Comparison of ENCODE assay signal across 35 cellular contexts in the genomic region with DNA sequence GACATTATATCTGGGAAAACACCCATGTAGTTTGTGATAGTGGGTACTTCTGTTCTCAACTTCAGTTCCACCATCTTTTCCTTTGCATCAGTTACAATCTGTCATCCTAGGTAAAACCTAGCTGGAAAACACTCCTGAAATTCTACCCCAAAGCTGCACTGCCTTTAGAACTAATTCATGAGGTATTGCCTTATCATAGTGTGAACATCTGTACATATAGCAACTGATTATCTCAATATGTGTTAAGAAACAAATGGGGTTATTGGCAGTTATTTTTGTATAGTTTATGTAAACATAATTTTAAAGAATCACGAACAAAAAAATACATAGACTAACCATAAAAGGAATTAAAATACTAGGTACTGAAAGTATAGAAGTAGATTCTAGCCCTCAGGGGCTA.
"Had no signal": no experiment of that assay in that cellular context is flagged by ENCODE, and none has a peak within 500 bp of the region (broad histone marks: within the 10 kb centered on the region; RNA-seq: fewer than 3 reads in every experiment).

No MANE protein-coding gene starts in this region.

- H3K27me3 ChIP-seq: adrenal gland, body of pancreas, brain microvascular endothelial cell, breast epithelium had no signal

- DNase-seq: activated B cell treated with CpG ODN at 0.5 μM for 24 hours; activated CD4-positive, alpha-beta memory T cell treated with anti-CD3 and anti-CD28 coated beads for 36 hours; activated CD4-positive, alpha-beta T cell treated with anti-CD3 and anti-CD28 coated beads for 4 hours; activated CD4-positive, alpha-beta T cell treated with anti-CD3 and anti-CD28 coated beads, Interleukin-2, amount 10 ng/mL, durations not matched to agents 24 days and 14 days; activated CD4-positive, alpha-beta T cell treated with anti-CD3 and anti-CD28 coated beads, Interleukin-2, amount 50 U/mL, for 1 hour; activated CD4-positive, alpha-beta T cell treated with anti-CD3 and anti-CD28 coated beads, Interleukin-2, amount 50 U/mL, for 4 hours; activated CD4-positive, CD25-positive, alpha-beta regulatory T cell treated with anti-CD3 and anti-CD28 coated beads, Interleukin-2, amount 50 U/mL, for 72 hours; activated CD8-positive, alpha-beta memory T cell treated with anti-CD3 and anti-CD28 coated beads, Interleukin-2, amount 50 U/mL, for 4 hours; activated CD8-positive, alpha-beta T cell treated with anti-CD3 and anti-CD28 coated beads for 36 hours; activated effector memory CD4-positive, alpha-beta T cell treated with anti-CD3 and anti-CD28 coated beads, Interleukin-2, amount 50 U/mL, for 16 hours; activated gamma-delta T cell treated with Interleukin-2 at 50 U/mL for 16 hours; activated naive CD4-positive, alpha-beta T cell; activated naive CD4-positive, alpha-beta T cell treated with anti-CD3 and anti-CD28 coated beads for 36 hours; activated naive CD4-positive, alpha-beta T cell treated with anti-CD3 and anti-CD28 coated beads, Interleukin-2, amount 50 U/mL, for 16 hours; activated naive CD8-positive, alpha-beta T cell treated with anti-CD3 and anti-CD28 coated beads for 36 hours; activated T-cell treated with anti-CD3 and anti-CD28 coated beads for 4 hours; activated T-cell treated with anti-CD3 and anti-CD28 coated beads, Interleukin-2, amount 50 U/mL, for 1 hour; activated T-cell treated with anti-CD3 and anti-CD28 coated beads, Interleukin-2, amount 50 U/mL, for 4 hours; activated T-cell treated with anti-CD3 and anti-CD28 coated beads, Interleukin-2, amount 50 U/mL, for 72 hours; adrenal gland; amniotic stem cell; aorta; body of pancreas; brain microvascular endothelial cell; central memory CD4-positive, alpha-beta T cell; T-helper 2 cell; T-helper 9 cell had no signal

- H3K4me3 ChIP-seq: adrenal gland, body of pancreas, breast epithelium had no signal

- H3K36me3 ChIP-seq: adrenal gland, brain microvascular endothelial cell, breast epithelium had no signal

- FAIRE-seq: astrocyte had no signal

- ATAC-seq: activated CD8-positive, alpha-beta T cell treated with anti-CD3 and anti-CD28 coated beads for 36 hours; activated naive CD4-positive, alpha-beta T cell treated with anti-CD3 and anti-CD28 coated beads, Interleukin-2, amount 50 U/mL, for 72 hours; activated T-cell treated with anti-CD3 and anti-CD28 coated beads, Interleukin-2, amount 50 U/mL, for 4 hours; activated T-cell treated with anti-CD3 and anti-CD28 coated beads, Interleukin-2, amount 50 U/mL, for 72 hours; activated T-helper 17 cell treated with anti-CD3 and anti-CD28 coated beads, Interleukin-2, amount 50 U/mL, for 72 hours; body of pancreas had no signal

- H3K9me3 ChIP-seq: adrenal gland, body of pancreas, breast epithelium had no signal

- H3K27me3 Mint-ChIP-seq: activated B cell treated with CpG ODN at 0.5 μM for 24 hours; activated CD4-positive, alpha-beta memory T cell treated with anti-CD3 and anti-CD28 coated beads for 36 hours; activated CD4-positive, alpha-beta T cell treated with anti-CD3 and anti-CD28 coated beads, Interleukin-2, amount 10 ng/mL, durations not matched to agents 24 days and 14 days; activated CD8-positive, alpha-beta T cell treated with anti-CD3 and anti-CD28 coated beads for 36 hours; activated naive CD8-positive, alpha-beta T cell treated with anti-CD3 and anti-CD28 coated beads for 36 hours; activated T-helper 17 cell treated with anti-CD3 and anti-CD28 coated beads, Interleukin-2, amount 50 U/mL, for 72 hours had no signal

- H3K9me3 Mint-ChIP-seq: activated B cell treated with CpG ODN at 0.5 μM for 24 hours; activated CD4-positive, alpha-beta memory T cell treated with anti-CD3 and anti-CD28 coated beads for 36 hours; activated CD8-positive, alpha-beta T cell treated with anti-CD3 and anti-CD28 coated beads for 36 hours; activated naive CD4-positive, alpha-beta T cell treated with anti-CD3 and anti-CD28 coated beads for 36 hours; activated naive CD4-positive, alpha-beta T cell treated with anti-CD3 and anti-CD28 coated beads, Interleukin-2, amount 50 U/mL, for 72 hours; activated naive CD8-positive, alpha-beta T cell treated with anti-CD3 and anti-CD28 coated beads for 36 hours; activated T-cell treated with anti-CD3 and anti-CD28 coated beads, Interleukin-2, amount 50 U/mL, for 4 hours; activated T-cell treated with anti-CD3 and anti-CD28 coated beads, Interleukin-2, amount 50 U/mL, for 72 hours; activated T-helper 17 cell treated with anti-CD3 and anti-CD28 coated beads, Interleukin-2, amount 50 U/mL, for 72 hours; T-helper 1 cell treated with Interleukin-12 subunit alpha and Interleukin-12 subunit beta and Interleukin-4 antibody, amounts not matched to agents 30 μg/mL and 1 μg/mL, for 36 hours; T-helper 2 cell treated with Interferon-gamma antibody and Interleukin-4, amounts not matched to agents 5 μg/mL and 100 μg/mL, for 36 hours had no signal

- H3K27ac ChIP-seq: adrenal gland, body of pancreas, brain microvascular endothelial cell, breast epithelium, VCaP had no signal

- H3K4me1 ChIP-seq: adrenal gland, body of pancreas, breast epithelium had no signal

- H3K36me3 Mint-ChIP-seq: activated CD4-positive, alpha-beta memory T cell treated with anti-CD3 and anti-CD28 coated beads for 36 hours; activated naive CD4-positive, alpha-beta T cell treated with anti-CD3 and anti-CD28 coated beads, Interleukin-2, amount 50 U/mL, for 72 hours; activated naive CD8-positive, alpha-beta T cell treated with anti-CD3 and anti-CD28 coated beads for 36 hours had no signal

- H3K4me3 Mint-ChIP-seq: activated B cell treated with CpG ODN at 0.5 μM for 24 hours; activated CD4-positive, alpha-beta memory T cell treated with anti-CD3 and anti-CD28 coated beads for 36 hours; activated CD4-positive, alpha-beta T cell treated with anti-CD3 and anti-CD28 coated beads, Interleukin-2, amount 10 ng/mL, durations not matched to agents 24 days and 14 days; activated CD8-positive, alpha-beta T cell treated with anti-CD3 and anti-CD28 coated beads for 36 hours; activated naive CD4-positive, alpha-beta T cell treated with anti-CD3 and anti-CD28 coated beads for 36 hours; activated naive CD8-positive, alpha-beta T cell treated with anti-CD3 and anti-CD28 coated beads for 36 hours; activated T-cell treated with anti-CD3 and anti-CD28 coated beads, Interleukin-2, amount 50 U/mL, for 4 hours; activated T-cell treated with anti-CD3 and anti-CD28 coated beads, Interleukin-2, amount 50 U/mL, for 72 hours; activated T-helper 1 cell treated with anti-CD3 and anti-CD28 coated beads, Interleukin-12 subunit alpha, Interleukin-12 subunit beta, Interleukin-2, Interleukin-4 antibody, amounts not matched to agents 30 ng/mL and 10 ng/mL and 1 ng/mL, durations not matched to agents 14 hours and 24 hours and 36 hours; activated T-helper 17 cell treated with anti-CD3 and anti-CD28 coated beads, Interleukin-2, amount 50 U/mL, for 72 hours; T-helper 1 cell treated with Interleukin-12 subunit alpha and Interleukin-12 subunit beta and Interleukin-4 antibody, amounts not matched to agents 30 μg/mL and 1 μg/mL, for 36 hours; T-helper 2 cell treated with Interferon-gamma antibody and Interleukin-4, amounts not matched to agents 5 μg/mL and 100 μg/mL, for 36 hours had no signal

- H3K4me1 Mint-ChIP-seq: activated B cell treated with CpG ODN at 0.5 μM for 24 hours; activated CD4-positive, alpha-beta T cell treated with anti-CD3 and anti-CD28 coated beads, Interleukin-2, amount 10 ng/mL, durations not matched to agents 24 days and 14 days; activated naive CD8-positive, alpha-beta T cell treated with anti-CD3 and anti-CD28 coated beads for 36 hours; activated T-helper 17 cell treated with anti-CD3 and anti-CD28 coated beads, Interleukin-2, amount 50 U/mL, for 72 hours had no signal

- H3K27ac Mint-ChIP-seq: activated B cell treated with CpG ODN at 0.5 μM for 24 hours; activated CD4-positive, alpha-beta memory T cell treated with anti-CD3 and anti-CD28 coated beads for 36 hours; activated CD4-positive, alpha-beta T cell treated with anti-CD3 and anti-CD28 coated beads, Interleukin-2, amount 10 ng/mL, durations not matched to agents 24 days and 14 days; activated CD8-positive, alpha-beta T cell treated with anti-CD3 and anti-CD28 coated beads for 36 hours; activated naive CD4-positive, alpha-beta T cell treated with anti-CD3 and anti-CD28 coated beads for 36 hours; activated naive CD4-positive, alpha-beta T cell treated with anti-CD3 and anti-CD28 coated beads, Interleukin-2, amount 50 U/mL, for 72 hours; activated naive CD8-positive, alpha-beta T cell treated with anti-CD3 and anti-CD28 coated beads for 36 hours; activated T-cell treated with anti-CD3 and anti-CD28 coated beads, Interleukin-2, amount 50 U/mL, for 72 hours; activated T-helper 1 cell treated with anti-CD3 and anti-CD28 coated beads, Interleukin-12 subunit alpha, Interleukin-12 subunit beta, Interleukin-2, Interleukin-4 antibody, amounts not matched to agents 30 ng/mL and 10 ng/mL and 1 ng/mL, durations not matched to agents 14 hours and 24 hours and 36 hours; activated T-helper 17 cell treated with anti-CD3 and anti-CD28 coated beads, Interleukin-2, amount 50 U/mL, for 72 hours; T-helper 1 cell treated with Interleukin-12 subunit alpha and Interleukin-12 subunit beta and Interleukin-4 antibody, amounts not matched to agents 30 μg/mL and 1 μg/mL, for 36 hours; T-helper 2 cell treated with Interferon-gamma antibody and Interleukin-4, amounts not matched to agents 5 μg/mL and 100 μg/mL, for 36 hours had no signal
